ENCODE assay signal across 13 cellular contexts in genomic region chr5:119359737-119360413, GRCh38. TPM values are rescaled to one million over a fixed set of nuclear protein-coding genes. Genes with fewer than 3 reads are reported as not detected.
DNase-seq lines count a peak whose midpoint lies in the region; ATAC-seq and TF ChIP-seq lines count a peak whose summit lies in the region.
"Had no signal": no experiment of that assay in that cellular context is flagged by ENCODE, and none has a peak within 500 bp of the region (broad histone marks: within the 10 kb centered on the region; RNA-seq: fewer than 3 reads in every experiment).

No MANE protein-coding gene starts in this region.

- H3K4ac ChIP-seq in IMR-90 (ENCODE audit: low read depth, low read length) = no peak overlapping the region

- no CpG with 5 or more reads among the region's 4 CpGs for WGBS in IMR-90 (ENCODE audit: extremely low coverage in 2 of 2, insufficient read length in 1 of 2), 2 experiments

- H2AK5ac ChIP-seq in IMR-90 (ENCODE audit: low read depth, low read length) = no peak overlapping the region

- H3K4me3 ChIP-seq in CD4-positive, alpha-beta memory T cell (ENCODE audit: low read length in 2 of 2) = no peak overlapping the region
- H3K4me3 ChIP-seq in IMR-90 (ENCODE audit: insufficient read depth, low read depth, low read length) (no peak overlapping the region), osteoblast (ENCODE audit: insufficient read depth, low read length) (no peak overlapping the region)

- H3K27me3 ChIP-seq in CD4-positive, alpha-beta memory T cell (ENCODE audit: insufficient read depth, low read length) = no peaks in the 10 kb centered on the region
- H3K27me3 ChIP-seq in IMR-90 (ENCODE audit: control insufficient read depth, insufficient read depth, low read length) (no peaks in the 10 kb centered on the region), osteoblast (ENCODE audit: insufficient read depth, low read length) (no peaks in the 10 kb centered on the region)

- peaks cover 92% of the 10 kb centered on the region for H3K4me1 ChIP-seq in CD4-positive, alpha-beta memory T cell (ENCODE audit: insufficient read depth, low read length)
- H3K4me1 ChIP-seq in IMR-90 (ENCODE audit: control insufficient read depth, insufficient read depth, low read length) (peaks cover 20% of the 10 kb centered on the region), osteoblast (ENCODE audit: insufficient read depth, low read length) (peaks cover 29% of the 10 kb centered on the region)
- H3K4me1 ChIP-seq: BE2C had no signal

- ATAC-seq in IMR-90 (ENCODE audit: low read depth) = no peak

- no peak overlapping the region for H2BK5ac ChIP-seq in IMR-90 (ENCODE audit: low read depth, low read length, poor library complexity, severe bottlenecking)

- H3K18ac ChIP-seq in IMR-90 (ENCODE audit: low read depth, low read length) = peak overlapping the region; percentile 12; the same call in 1 of the 2 replicates

- H3K4me1 Mint-ChIP-seq in CD4-positive, alpha-beta memory T cell = peaks cover 79 to 97% (median 89%) of the 10 kb centered on the region in 4 donors
- peaks cover 67% of the 10 kb centered on the region for H3K4me1 Mint-ChIP-seq in activated naive CD8-positive, alpha-beta T cell treated with anti-CD3 and anti-CD28 coated beads for 36 hours
- peaks cover 62% of the 10 kb centered on the region for H3K4me1 Mint-ChIP-seq in mesothelial cell of epicardium

- BruUV-seq in IMR-90 (replicated peaks; lab: Mats Ljungman, UMichigan) = no TSS peak

- H3K56ac ChIP-seq in IMR-90 (ENCODE audit: extremely low read depth, insufficient read depth, low read length) = no peak overlapping the region

- no peaks in the 10 kb centered on the region for H3K27me3 Mint-ChIP-seq in CD4-positive, alpha-beta memory T cell
- no peaks in the 10 kb centered on the region for H3K27me3 Mint-ChIP-seq in activated naive CD8-positive, alpha-beta T cell treated with anti-CD3 and anti-CD28 coated beads for 36 hours
- no peaks in the 10 kb centered on the region for H3K27me3 Mint-ChIP-seq in mesothelial cell of epicardium (ENCODE audit: low read depth)

- H3K23ac ChIP-seq in IMR-90 (ENCODE audit: low read depth, low read length) = no peak overlapping the region

- intact Hi-C loops in CD4-positive, alpha-beta memory T cell (cut with micrococcal nuclease) = loop anchor here (1.0 to 5.0 kb wide), 3 partner anchors 8 to 93 kb away; no protein-coding TSS in a partner anchor
- intact Hi-C loops in IMR-90 (cut with micrococcal nuclease) = loop anchor here (5.0 kb wide), 2 partner anchors 32 to 373 kb away; partner anchors contain the start of gene DTWD2

- H3K36me3 Mint-ChIP-seq in CD4-positive, alpha-beta memory T cell = peaks cover 12 to 49% of the 10 kb centered on the region in 2 donors
- H3K36me3 Mint-ChIP-seq in activated naive CD8-positive, alpha-beta T cell treated with anti-CD3 and anti-CD28 coated beads for 36 hours = peaks cover 84% of the 10 kb centered on the region
- peaks cover 4% of the 10 kb centered on the region for H3K36me3 Mint-ChIP-seq in mesothelial cell of epicardium

- no peak overlapping the region for H3K4me2 ChIP-seq in IMR-90 (ENCODE audit: low read depth, low read length)
- no peak overlapping the region for H3K4me2 ChIP-seq in osteoblast (ENCODE audit: insufficient read depth, low read length)

- DNase-seq in CD4-positive, alpha-beta memory T cell = no peak
- DNase-seq in IMR-90 (no peak), mesothelial cell of epicardium (ENCODE audit: low spot score in 2 of 2, unreplicated experiment in 2 of 2) (no peak), glomerular visceral epithelial cell (ENCODE audit: extremely low spot score) (no peak), osteoblast (ENCODE audit: insufficient read length, low spot score, missing footprints) (no peak), GM03348 (ENCODE audit: low spot score) (no peak), NCI-H187 treated with DMSO at 0.1 percent for 48 hours (lab: John Stamatoyannopoulos, UW) (no peak)
- DNase-seq in activated naive CD8-positive, alpha-beta T cell treated with anti-CD3 and anti-CD28 coated beads for 36 hours = no peak
- DNase-seq: BE2C, foreskin melanocyte, NCI-H2227 treated with DMSO at 0.1 percent for 48 hours, occipital lobe had no signal

- H4K8ac ChIP-seq in IMR-90 (ENCODE audit: low read depth in 2 of 2, low read length in 2 of 2) = no peak overlapping the region

- in situ Hi-C loops in IMR-90 (cut with MboI; ENCODE audit: low sequenced_read_pairs) = no loop called here

- H2AFZ ChIP-seq in IMR-90 (replicated peaks; ENCODE audit: low read length, poor library complexity) (no peak overlapping the region), osteoblast (ENCODE audit: low read length) (no peak overlapping the region)

- peak overlapping the region in 6 of 8 donors; percentile 72 to 97 (median 90) for H3K4me3 Mint-ChIP-seq in CD4-positive, alpha-beta memory T cell
- H3K4me3 Mint-ChIP-seq in activated naive CD8-positive, alpha-beta T cell treated with anti-CD3 and anti-CD28 coated beads for 36 hours = peak overlapping the region; percentile 99
- no peak overlapping the region for H3K4me3 Mint-ChIP-seq in mesothelial cell of epicardium

- H3K9ac ChIP-seq in IMR-90 (ENCODE audit: low read depth, low read length) = no peak overlapping the region

- peaks cover 0 to 2% (median 0%) of the 10 kb centered on the region in 8 donors for H3K9me3 Mint-ChIP-seq in CD4-positive, alpha-beta memory T cell
- no peaks in the 10 kb centered on the region for H3K9me3 Mint-ChIP-seq in activated naive CD8-positive, alpha-beta T cell treated with anti-CD3 and anti-CD28 coated beads for 36 hours
- H3K9me3 Mint-ChIP-seq in mesothelial cell of epicardium = no peaks in the 10 kb centered on the region

- H3K79me2 ChIP-seq in osteoblast (ENCODE audit: insufficient read depth, low read length) = peaks cover 67% of the 10 kb centered on the region

- H3K14ac ChIP-seq in IMR-90 (replicated peaks; ENCODE audit: low read depth, low read length) = no peak overlapping the region

- TF ChIP-seq RAD21 in IMR-90 (IDR thresholded peaks at IDR 0.05; ENCODE audit: low read length) = no peak

- TF ChIP-seq CTCF in IMR-90 (conservative IDR thresholded peaks at IDR 0.05; ENCODE audit: low read depth, low read length) (no peak), mesothelial cell of epicardium (IDR thresholded peaks at IDR 0.05; ENCODE audit: unreplicated experiment) (no peak), osteoblast (IDR thresholded peaks at IDR 0.05; ENCODE audit: extremely low read depth, low read depth, low read length) (no peak)

- no peak overlapping the region for H2BK15ac ChIP-seq in IMR-90 (ENCODE audit: low read depth, low read length)

- H3K9me3 ChIP-seq in CD4-positive, alpha-beta memory T cell (ENCODE audit: control insufficient read depth in 1 of 2, low read length in 2 of 2) = no peaks in the 10 kb centered on the region
- H3K9me3 ChIP-seq in IMR-90 (ENCODE audit: control insufficient read depth, insufficient read depth, low read length) (no peaks in the 10 kb centered on the region), osteoblast (ENCODE audit: low read depth, low read length) (no peaks in the 10 kb centered on the region)
- H3K9me3 ChIP-seq: BE2C had no signal

- peak overlapping the region; percentile 78 for H3K27ac ChIP-seq in CD4-positive, alpha-beta memory T cell (ENCODE audit: low read depth, low read length)
- H3K27ac ChIP-seq in IMR-90 (ENCODE audit: insufficient read depth, low read length) (no peak overlapping the region), osteoblast (ENCODE audit: low read depth, low read length) (no peak overlapping the region)
- H3K27ac ChIP-seq: RWPE1 had no signal

- H3K79me1 ChIP-seq in IMR-90 (ENCODE audit: low read depth in 1 of 2, low read length in 2 of 2) = peaks cover 43 to 65% of the 10 kb centered on the region in 2 experiments

- no peaks in the 10 kb centered on the region for H3K36me3 ChIP-seq in CD4-positive, alpha-beta memory T cell (ENCODE audit: insufficient read depth, low read length)
- no peaks in the 10 kb centered on the region for H3K36me3 ChIP-seq in IMR-90 (ENCODE audit: control insufficient read depth, insufficient read depth, low read length)
- H3K36me3 ChIP-seq in osteoblast (ENCODE audit: insufficient read depth, low read length) = no peaks in the 10 kb centered on the region
- H3K36me3 ChIP-seq: BE2C had no signal

- no peak overlapping the region for H2BK20ac ChIP-seq in IMR-90 (ENCODE audit: low read depth, low read length)

- no peak for TF ChIP-seq POLR2A in IMR-90 (IDR thresholded peaks at IDR 0.05; ENCODE audit: low read depth, low read length)

- peak overlapping the region; percentile 86 to 97 (median 93) for H3K27ac Mint-ChIP-seq in CD4-positive, alpha-beta memory T cell
- H3K27ac Mint-ChIP-seq in activated naive CD8-positive, alpha-beta T cell treated with anti-CD3 and anti-CD28 coated beads for 36 hours = peak overlapping the region; percentile 98
- H3K27ac Mint-ChIP-seq in mesothelial cell of epicardium = peak overlapping the region; percentile 44

- H2AK9ac ChIP-seq in IMR-90 (replicated peaks; ENCODE audit: low read depth, low read length, poor library complexity) = no peak overlapping the region

- no peak overlapping the region for H4K5ac ChIP-seq in IMR-90 (ENCODE audit: low read depth, low read length)

- no peak overlapping the region for H4K91ac ChIP-seq in IMR-90 (ENCODE audit: insufficient read depth, low read depth, low read length)

- H3K9me1 ChIP-seq in IMR-90 (ENCODE audit: insufficient read depth, low read length) = peaks cover 8% of the 10 kb centered on the region

- H2BK120ac ChIP-seq in IMR-90 (ENCODE audit: low read depth, low read length) = no peak overlapping the region

- CTCF ChIA-PET in CD4-positive, alpha-beta memory T cell (lab: Charles Lee; ENCODE audit: partially characterized antibody) = interaction anchor here (1.0 to 6.5 kb wide), 12 partner anchors 10 to 93 kb away, joined by 3 to 64 read pairs (median 4); no protein-coding TSS in a partner anchor
- CTCF ChIA-PET in IMR-90 (lab: Yijun Ruan, JAX) = interaction anchor here (0.7 to 3.1 kb wide), 2 partner anchors 53 to 56 kb away, joined by 6 to 22 read pairs; no protein-coding TSS in a partner anchor

- POLR2A ChIA-PET in CD4-positive, alpha-beta memory T cell (lab: Charles Lee; ENCODE audit: partially characterized antibody) = interaction anchor here (0.6 to 23.0 kb wide), 9 partner anchors 11 to 375 kb away, joined by 3 to 727 read pairs (median 5); no protein-coding TSS in a partner anchor
- POLR2A ChIA-PET in IMR-90 (lab: Charles Lee; ENCODE audit: unreplicated experiment) = no interaction called here

- H4K20me1 ChIP-seq in IMR-90 (ENCODE audit: insufficient read depth, low read length) (no peaks in the 10 kb centered on the region; the same call in 1 of the 2 replicates), osteoblast (ENCODE audit: insufficient read depth, low read length) (no peaks in the 10 kb centered on the region)

- dilution Hi-C loops in IMR-90 (cut with HindIII; ENCODE audit: low sequenced_read_pairs, unreplicated experiment) = no loop called here

RNA-seq across cellular contexts. Expression of gene TNFAIP8, which starts 4.1 kb away (rescaled TPM):
- 100 to 1,000 TPM; 167 to 176 TPM for total RNA-seq in CD4-positive, alpha-beta memory T cell
- polyA plus RNA-seq in CD4-positive, alpha-beta memory T cell = 100 to 1,000 TPM; 277 to 423 TPM
- total RNA-seq in IMR-90 (2012; rRNA removed) (29.9 and 42.5 TPM in 2 replicates), mesothelial cell of epicardium (26.5 to 33.3 TPM (median 28.6 TPM) in 3 replicates), osteoblast (23.2 and 26.2 TPM in 2 replicates)
- polyA plus RNA-seq in IMR-90 (2012; rRNA removed) = 16.2 and 20.3 TPM in 2 replicates
- 2.1 and 6.1 TPM in 2 replicates for polyA plus RNA-seq in IMR-90 (2012; cell fraction: cytosol; rRNA removed)
- 1.7 and 6.6 TPM in 2 replicates for polyA plus RNA-seq in IMR-90 (2012; cell fraction: nucleus; rRNA removed; ENCODE audit: low replicate concordance)
- 100 to 1,000 TPM; 176 to 178 TPM for total RNA-seq in activated naive CD8-positive, alpha-beta T cell treated with anti-CD3 and anti-CD28 coated beads for 36 hours

Comparison
In these comparisons a context has a peak if more than half of its experiments do, and no peak if none do; other contexts are left out.
1. H3K27ac Mint-ChIP-seq: peak in every context shown above with its lines; median percentile 98 in activated naive CD8-positive, alpha-beta T cell treated with anti-CD3 and anti-CD28 coated beads for 36 hours; 93 in CD4-positive, alpha-beta memory T cell; 44 in mesothelial cell of epicardium.